Comparison of ENCODE assay signal across 11 cellular contexts in genomic region chr9:27489087-27489876, GRCh38. TPM values are rescaled to one million over a fixed set of nuclear protein-coding genes. Genes with fewer than 3 reads are reported as not detected.
DNase-seq lines count a peak whose midpoint lies in the region; ATAC-seq, FAIRE-seq and TF ChIP-seq lines count a peak whose summit lies in the region.
"Had no signal": no experiment of that assay in that cellular context is flagged by ENCODE, and none has a peak within 500 bp of the region (broad histone marks: within the 10 kb centered on the region; RNA-seq: fewer than 3 reads in every experiment).

No MANE protein-coding gene starts in this region.

- no peak for TF ChIP-seq POLR2A in H54 (IDR thresholded peaks at IDR 0.05; ENCODE audit: low read depth, low read length)

- H3K9me3 ChIP-seq in aorta (ENCODE audit: control insufficient read depth, low read length), result no peaks in the 10 kb centered on the region

- H3K4me3 ChIP-seq in aorta (ENCODE audit: low read length in 2 of 2), result no peak overlapping the region

- intact Hi-C loops in aorta (cut with DNase I), result no loop called here

- 91 to 94% methylated on average over 5 of the region's 5 CpGs for WGBS in aorta, 2 donors

- H3K4me1 ChIP-seq in aorta (ENCODE audit: control insufficient read depth in 1 of 2, insufficient read depth in 2 of 2, low read length in 2 of 2), result no peaks in the 10 kb centered on the region

- DNase-seq in myocyte (ENCODE audit: low read depth), result peak; percentile 14
- no peak for DNase-seq in aorta
- no peak for DNase-seq in NCI-H1092 (lab: John Stamatoyannopoulos, UW)
- DNase-seq in CD1c-positive myeloid dendritic cell (ENCODE audit: extremely low spot score), result no peak
- DNase-seq in H54 (ENCODE audit: insufficient read length, low spot score), result no peak
- DNase-seq: activated CD4-positive, CD25-positive, alpha-beta regulatory T cell; brain microvascular endothelial cell; NCI-H2081 treated with DMSO at 0.1 percent for 48 hours had no signal

- FAIRE-seq in H54 (lab: Jason Lieb, UNC), result no peak

- H3K36me3 ChIP-seq in aorta (ENCODE audit: control insufficient read depth in 1 of 2, insufficient read depth in 2 of 2, low read length in 1 of 2), result no peaks in the 10 kb centered on the region
- H3K36me3 ChIP-seq: brain microvascular endothelial cell had no signal

- ATAC-seq in GM18868 (IDR thresholded peaks at IDR 0.05; ENCODE audit: unreplicated experiment) (peak; percentile 74), GM21737 (IDR thresholded peaks at IDR 0.05; ENCODE audit: unreplicated experiment) (peak; percentile 81), HG03460 (IDR thresholded peaks at IDR 0.05; ENCODE audit: unreplicated experiment) (peak; percentile 53), aorta (ENCODE audit: low FRiP score) (no peak)

- no peak overlapping the region for H3K27ac ChIP-seq in aorta (ENCODE audit: low read depth in 1 of 2, low read length in 2 of 2)
- H3K27ac ChIP-seq: brain microvascular endothelial cell had no signal

- H3K27me3 ChIP-seq in aorta (ENCODE audit: control insufficient read depth in 1 of 2, insufficient read depth in 2 of 2, low read length in 1 of 2), result no peaks in the 10 kb centered on the region
- H3K27me3 ChIP-seq: brain microvascular endothelial cell had no signal

RNA-seq across cellular contexts. Expression of gene IFNK, which starts 34.8 kb away (rescaled TPM):
- total RNA-seq in myocyte, result not detected in 2 replicates
- polyA plus RNA-seq in myocyte (2012), result not detected
- not detected for total RNA-seq in aorta
- not detected for polyA plus RNA-seq in aorta

RNA-seq across cellular contexts. Expression of gene MOB3B, which starts 40.3 kb away (rescaled TPM):
- total RNA-seq in myocyte (not detected in 2 replicates), aorta (1 to 10 TPM; 5.8 to 9.0 TPM)
- polyA plus RNA-seq in myocyte (2012), result 0.01 TPM
- 1 to 10 TPM; 3.0 to 5.8 TPM for polyA plus RNA-seq in aorta
